ENCODE assay signal across 9 cellular contexts in genomic region chr1:24027838-24028468, GRCh38. TPM values are rescaled to one million over a fixed set of nuclear protein-coding genes. Genes with fewer than 3 reads are reported as not detected.
DNase-seq lines count a peak whose midpoint lies in the region; ATAC-seq and TF ChIP-seq lines count a peak whose summit lies in the region.
"Had no signal": no experiment of that assay in that cellular context is flagged by ENCODE, and none has a peak within 500 bp of the region (broad histone marks: within the 10 kb centered on the region; RNA-seq: fewer than 3 reads in every experiment).

No MANE protein-coding gene starts in this region.

- intact Hi-C loops in psoas muscle (cut with DNase I), result no loop called here

- peak; percentile 58 for DNase-seq in AG08395 (ENCODE audit: low spot score)
- DNase-seq in GM13977 (ENCODE audit: low spot score), result peak; percentile 67
- peak; percentile 38 for DNase-seq in RPMI8226
- DNase-seq in fibroblast of the conjunctiva (ENCODE audit: low read depth), result peak; percentile 50
- no peak for DNase-seq in psoas muscle
- no peak for DNase-seq in T-helper 17 cell
- DNase-seq in HPDE6-E6E7 (ENCODE audit: extremely low spot score), result no peak

- H3K4me1 ChIP-seq in psoas muscle, result peaks cover 3% of the 10 kb centered on the region

- H3K27me3 ChIP-seq in psoas muscle (ENCODE audit: insufficient read depth in 3 of 3, low read length in 2 of 3), result no peaks in the 10 kb centered on the region

- WGBS in psoas muscle, 3 donors, result 81 to 87% (median 84%) methylated on average over 4 of the region's 4 CpGs

- no peak overlapping the region for H3K27ac Mint-ChIP-seq in T-helper 17 cell

- no peaks in the 10 kb centered on the region for H3K36me3 Mint-ChIP-seq in T-helper 17 cell (ENCODE audit: low read depth)

- no peak overlapping the region for H3K4me3 Mint-ChIP-seq in T-helper 17 cell
- H3K4me3 Mint-ChIP-seq: central memory CD8-positive, alpha-beta T cell had no signal

- TF ChIP-seq CTCF in GM13977 (IDR thresholded peaks at IDR 0.05; ENCODE audit: extremely low read depth, insufficient read depth, missing control alignments) (peak; percentile 62), psoas muscle (IDR thresholded peaks at IDR 0.05) (peak; percentile 67)

- no peaks in the 10 kb centered on the region for H3K36me3 ChIP-seq in psoas muscle (ENCODE audit: insufficient read depth in 1 of 2, low read depth in 1 of 2)

- peaks cover 3% of the 10 kb centered on the region for H3K27me3 Mint-ChIP-seq in T-helper 17 cell

- ATAC-seq in psoas muscle (peak; percentile 69 to 89 (median 78)), T-helper 17 cell (no peak), HG02870 (IDR thresholded peaks at IDR 0.05; ENCODE audit: unreplicated experiment) (no peak)

- no peak overlapping the region for H3K4me3 ChIP-seq in psoas muscle

- H3K4me1 Mint-ChIP-seq in T-helper 17 cell, result peaks cover 2% of the 10 kb centered on the region
- H3K4me1 Mint-ChIP-seq: central memory CD8-positive, alpha-beta T cell had no signal

- H3K9me3 ChIP-seq in psoas muscle, result no peaks in the 10 kb centered on the region
- no peaks in the 10 kb centered on the region for H3K9me3 ChIP-seq in T-helper 17 cell (ENCODE audit: control insufficient read depth, low read length, poor library complexity, severe bottlenecking)

- in situ Hi-C loops in GM13977 (cut with MboI; ENCODE audit: low pct_unique_long_range_greater_than_20kb, low sequenced_read_pairs, unreplicated experiment), result no loop called here

- no peak overlapping the region for H3K27ac ChIP-seq in psoas muscle

RNA-seq across cellular contexts. Expression of gene SRSF10, which starts 47.8 kb away (rescaled TPM):
- total RNA-seq in psoas muscle, result 10 to 100 TPM; 29.5 to 54.0 (median 46.7) TPM
- 10 to 100 TPM; 28.8 to 56.6 (median 42.0) TPM for polyA plus RNA-seq in psoas muscle
- 100 to 1,000 TPM; 232 to 239 TPM for total RNA-seq in T-helper 17 cell

Comparison
In these comparisons a context has a peak if more than half of its experiments do, and no peak if none do; other contexts are left out.
1. DNase-seq: peak in AG08395 (single experiment), GM13977 (single experiment), RPMI8226 (single experiment) and fibroblast of the conjunctiva (single experiment); none in psoas muscle (0 of 2), T-helper 17 cell (0 of 3) and HPDE6-E6E7 (single experiment).
2. ATAC-seq: peak in psoas muscle (4 of 4); none in T-helper 17 cell (single experiment) and HG02870 (single experiment).
3. RNA of gene SRSF10, which starts 47.8 kb away (total RNA-seq): 232 to 239 TPM in T-helper 17 cell; 29.5 to 54.0 TPM in psoas muscle; every median in the first group is over 4 times any median in the second.